8 cellular contexts compared by ENCODE assay signal in the genomic region with DNA sequence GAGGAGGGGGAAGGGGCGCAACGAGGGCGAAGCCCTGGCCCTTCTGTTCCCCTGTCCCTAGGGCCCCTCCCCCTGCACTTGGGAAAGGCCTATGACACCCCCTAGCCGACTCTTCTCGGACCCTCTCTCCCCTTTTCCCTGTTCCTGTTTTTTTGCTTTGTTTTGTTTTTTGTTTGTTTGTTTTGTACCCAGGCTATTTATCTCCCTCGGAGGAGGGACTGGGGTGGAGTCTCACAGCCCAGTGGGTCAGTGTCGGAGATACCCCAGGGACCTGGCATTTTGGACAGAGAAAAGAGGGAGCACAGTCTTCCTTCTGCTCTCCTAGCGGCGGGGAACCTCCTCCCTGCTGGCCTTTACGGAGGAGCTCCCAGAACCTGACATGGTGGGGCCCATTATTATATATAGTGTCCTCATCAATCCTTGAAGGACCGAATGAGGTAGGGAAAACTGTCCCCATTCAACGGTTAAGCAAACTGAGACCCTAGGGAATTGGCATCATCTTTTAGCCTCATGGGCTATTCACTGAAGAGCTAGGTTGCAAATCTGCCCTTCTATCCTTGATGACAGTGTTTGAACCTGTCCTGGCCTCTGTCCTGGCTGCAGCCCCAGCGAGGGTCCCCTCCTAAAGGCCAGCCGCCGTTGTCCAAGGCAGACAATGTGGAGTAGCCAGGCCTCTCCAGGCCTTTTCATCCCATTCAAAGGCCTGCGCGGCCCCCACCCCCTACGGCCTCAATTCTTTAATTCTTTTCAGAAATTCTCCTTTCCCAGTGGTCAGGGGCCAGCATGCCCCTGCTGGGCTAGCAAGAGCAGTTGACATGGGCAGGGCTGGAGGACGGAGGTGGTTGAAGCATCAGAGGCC. TPM values are rescaled to one million over a fixed set of nuclear protein-coding genes. Genes with fewer than 3 reads are reported as not detected.
A peak's percentile ranks its signal among the peaks of the same experiment; 100 is the strongest.
DNase-seq lines count a peak whose midpoint lies in the region; ATAC-seq and TF ChIP-seq lines count a peak whose summit lies in the region.

No MANE protein-coding gene starts in this region.

- no peaks in the 10 kb centered on the region for H3K9me3 ChIP-seq in ectodermal cell (ENCODE audit: control insufficient read depth, low read length)

- H3K36me3 ChIP-seq in KMS-11 (ENCODE audit: insufficient read depth) (no peaks in the 10 kb centered on the region), ectodermal cell (ENCODE audit: control insufficient read depth, insufficient read depth, low read length) (no peaks in the 10 kb centered on the region)

- no peak for DNase-seq in AG10803 (ENCODE audit: low read depth)
- no peak for DNase-seq in activated CD8-positive, alpha-beta memory T cell treated with anti-CD3 and anti-CD28 coated beads for 24 hours
- no peak for DNase-seq in putamen (ENCODE audit: low spot score)
- no peak for DNase-seq in NCI-H2081 (lab: John Stamatoyannopoulos, UW)

- peaks cover 23% of the 10 kb centered on the region for H3K4me1 Mint-ChIP-seq in nephron

- no peak for TF ChIP-seq CTCF in AG10803 (conservative IDR thresholded peaks at IDR 0.05; ENCODE audit: low read length)
- no peak for TF ChIP-seq CTCF in KMS-11 (conservative IDR thresholded peaks at IDR 0.05; ENCODE audit: low read depth, low read length)
- TF ChIP-seq CTCF in nephron (IDR thresholded peaks at IDR 0.05; ENCODE audit: unreplicated experiment in 3 of 3): no peak

- no peaks in the 10 kb centered on the region for H3K36me3 Mint-ChIP-seq in nephron (ENCODE audit: low read depth)

- H3K27me3 Mint-ChIP-seq in nephron (ENCODE audit: low read depth): peaks cover 9% of the 10 kb centered on the region

- H3K4me3 ChIP-seq in AG10803 (ENCODE audit: low read length) (peak overlapping the region; percentile 43; the same call in 1 of the 2 replicates), KMS-11 (IDR thresholded peaks at IDR 0.05; ENCODE audit: insufficient read depth, low read depth, low read length) (no peak overlapping the region), ectodermal cell (ENCODE audit: insufficient read depth, low read depth, low read length) (peak overlapping the region; percentile 66)

- H4K20me1 ChIP-seq in KMS-11 (ENCODE audit: insufficient read depth): no peaks in the 10 kb centered on the region

- peak overlapping the region; percentile 89 to 92 (median 91) for H3K4me3 Mint-ChIP-seq in nephron

- no peaks in the 10 kb centered on the region for H3K9me3 Mint-ChIP-seq in nephron

- H3K27ac ChIP-seq in KMS-11 (no peak overlapping the region), ectodermal cell (ENCODE audit: insufficient read depth, low read depth, low read length, poor library complexity, severe bottlenecking) (peak overlapping the region; percentile 22)

- H3K4me1 ChIP-seq in KMS-11 (ENCODE audit: low read depth, poor library complexity, severe bottlenecking): peaks cover 37% of the 10 kb centered on the region
- peaks cover 25% of the 10 kb centered on the region for H3K4me1 ChIP-seq in ectodermal cell (ENCODE audit: control insufficient read depth, insufficient read depth, low read length)

- peak overlapping the region; percentile 78 for H2AFZ ChIP-seq in KMS-11 (ENCODE audit: low read depth)

- WGBS in ectodermal cell, 2 experiments: 17 to 18% methylated on average over 19 of the region's 19 CpGs

- no peak for ATAC-seq in HG03097 (IDR thresholded peaks at IDR 0.05; ENCODE audit: low FRiP score, unreplicated experiment)

- peak overlapping the region; percentile 30; the same call in 1 of the 2 replicates for H3K9ac ChIP-seq in KMS-11

- H3K27me3 ChIP-seq in KMS-11 (ENCODE audit: insufficient read depth, low read depth) (peaks cover 13% of the 10 kb centered on the region), ectodermal cell (ENCODE audit: control insufficient read depth, insufficient read depth, low read length, poor library complexity, severe bottlenecking) (peaks cover 3% of the 10 kb centered on the region)

- H3K79me2 ChIP-seq in KMS-11 (ENCODE audit: insufficient read depth, low read depth): no peaks in the 10 kb centered on the region

- H3K27ac Mint-ChIP-seq in nephron: peak overlapping the region; percentile 64 to 72 (median 67)

- H3K4me2 ChIP-seq in KMS-11: peak overlapping the region; percentile 80

RNA-seq across cellular contexts. Expression of a gene that starts 0.9 kb away (rescaled TPM):
- polyA plus RNA-seq in ectodermal cell (2013, experiment 1 of 4): 21.6 TPM
- polyA plus RNA-seq in ectodermal cell (2013, experiment 2 of 4): 24.8 TPM
- polyA plus RNA-seq in ectodermal cell (2013, experiment 3 of 4): 19.0 TPM
- 22.6 TPM for polyA plus RNA-seq in ectodermal cell (2013, experiment 4 of 4)
